8 cellular contexts compared by ENCODE assay signal in genomic region chr11:61509058-61510029, GRCh38. TPM values are rescaled to one million over a fixed set of nuclear protein-coding genes. Genes with fewer than 3 reads are reported as not detected.
DNase-seq lines count a peak whose midpoint lies in the region; ATAC-seq, FAIRE-seq and TF ChIP-seq lines count a peak whose summit lies in the region.

No MANE protein-coding gene starts in this region.

- no peaks in the 10 kb centered on the region for H3K9me3 Mint-ChIP-seq in stimulated activated naive B cell treated with anti-CD40 and anti-IgM and Interleukin-4, amounts not matched to agents 10 μg/mL and 1 μg/mL and 100 μg/mL, for 72 hours

- peaks cover 22% of the 10 kb centered on the region for H3K27me3 ChIP-seq in muscle layer of duodenum (ENCODE audit: low read depth, low read length)

- H3K36me3 Mint-ChIP-seq in stimulated activated naive B cell treated with anti-CD40 and anti-IgM and Interleukin-4, amounts not matched to agents 10 μg/mL and 1 μg/mL and 100 μg/mL, for 72 hours = peaks cover 0 to 4% of the 10 kb centered on the region in 2 donors

- DNase-seq in GM12891 (ENCODE audit: insufficient read length, low spot score) (peak; percentile 95), NCI-H524 treated with DMSO at 0.1 percent for 48 hours (lab: John Stamatoyannopoulos, UW) (peak; percentile 28), activated T-cell treated with anti-CD3 and anti-CD28 coated beads for 24 hours (ENCODE audit: low read depth) (peak; percentile 67), erythroblast (lab: John Stamatoyannopoulos, UW) (peak; percentile 73 to 85)
- peak; percentile 64 for DNase-seq in stimulated activated naive B cell treated with anti-CD40 and anti-IgM and Interleukin-4, amounts not matched to agents 10 μg/mL and 1 μg/mL and 100 μg/mL, for 72 hours

- H3K4me1 ChIP-seq in muscle layer of duodenum (ENCODE audit: control insufficient read depth in 1 of 2, insufficient read depth in 2 of 2, low read length in 2 of 2) = peaks cover 0 to 16% of the 10 kb centered on the region in 2 donors

- peaks cover 72 to 81% of the 10 kb centered on the region in 2 donors for H3K27me3 Mint-ChIP-seq in stimulated activated naive B cell treated with anti-CD40 and anti-IgM and Interleukin-4, amounts not matched to agents 10 μg/mL and 1 μg/mL and 100 μg/mL, for 72 hours

- no peaks in the 10 kb centered on the region for H3K36me3 ChIP-seq in muscle layer of duodenum (ENCODE audit: control insufficient read depth in 1 of 2, insufficient read depth in 2 of 2, low read length in 2 of 2)

- peak overlapping the region; percentile 55 to 70 for H3K4me3 Mint-ChIP-seq in stimulated activated naive B cell treated with anti-CD40 and anti-IgM and Interleukin-4, amounts not matched to agents 10 μg/mL and 1 μg/mL and 100 μg/mL, for 72 hours

- TF ChIP-seq POLR2A in GM12891 (IDR thresholded peaks at IDR 0.05; ENCODE audit: low read depth, low read length) (no peak), erythroblast (IDR thresholded peaks at IDR 0.05; ENCODE audit: low read length) (no peak)

- FAIRE-seq in GM12891 (lab: Jason Lieb, UNC) = peak; percentile 97

- peak overlapping the region; percentile 60 for H3K27ac ChIP-seq in muscle layer of duodenum (ENCODE audit: low read length)

- peak overlapping the region; percentile 7 to 50 for H3K4me3 ChIP-seq in muscle layer of duodenum (ENCODE audit: low read depth in 1 of 2, low read length in 2 of 2)

- ATAC-seq in HG03280 (IDR thresholded peaks at IDR 0.05; ENCODE audit: unreplicated experiment) (peak; percentile 60), HG03378 (IDR thresholded peaks at IDR 0.05; ENCODE audit: unreplicated experiment) (no peak)
- peak; percentile 87 to 89 for ATAC-seq in stimulated activated naive B cell treated with anti-CD40 and anti-IgM and Interleukin-4, amounts not matched to agents 10 μg/mL and 1 μg/mL and 100 μg/mL, for 72 hours (replicated peaks)

- H3K27ac Mint-ChIP-seq in stimulated activated naive B cell treated with anti-CD40 and anti-IgM and Interleukin-4, amounts not matched to agents 10 μg/mL and 1 μg/mL and 100 μg/mL, for 72 hours = no peak overlapping the region

- H3K4me1 Mint-ChIP-seq in stimulated activated naive B cell treated with anti-CD40 and anti-IgM and Interleukin-4, amounts not matched to agents 10 μg/mL and 1 μg/mL and 100 μg/mL, for 72 hours = peaks cover 10 to 17% of the 10 kb centered on the region in 2 donors

- no peaks in the 10 kb centered on the region for H3K9me3 ChIP-seq in muscle layer of duodenum (ENCODE audit: control insufficient read depth in 1 of 2, low read length in 2 of 2)

TF ChIP-seq in GM12891, 5 proteins besides CTCF, POLR2A, EP300 and RAD21:
- TF ChIP-seq TAF1 (IDR thresholded peaks at IDR 0.05; ENCODE audit: low read depth, low read length) (no peak), PAX5 (IDR thresholded peaks at IDR 0.05; ENCODE audit: insufficient read depth, low read length, severe bottlenecking) (no peak), POU2F2 (IDR thresholded peaks at IDR 0.05; ENCODE audit: low read depth, low read length) (no peak), POLR2AphosphoS5 (IDR thresholded peaks at IDR 0.05; ENCODE audit: low read depth, low read length) (no peak), SPI1 (IDR thresholded peaks at IDR 0.05; ENCODE audit: low read depth, low read length) (no peak)

RNA-seq across cellular contexts. Expression of gene LRRC10B, which starts 0.8 kb away (rescaled TPM):
- polyA plus RNA-seq in GM12891 (2012; ENCODE audit: low read depth, missing spikeins) = not detected

Comparison
In these comparisons a context has a peak if more than half of its experiments do, and no peak if none do; other contexts are left out.
1. DNase-seq: peak in every context shown above with its lines; median percentile 95 in GM12891; 79 in erythroblast; 67 in activated T-cell treated with anti-CD3 and anti-CD28 coated beads for 24 hours; 64 in stimulated activated naive B cell treated with anti-CD40 and anti-IgM and Interleukin-4, amounts not matched to agents 10 μg/mL and 1 μg/mL and 100 μg/mL, for 72 hours; 28 in NCI-H524 treated with DMSO at 0.1 percent for 48 hours.